Comparison of ENCODE assay signal across 10 cellular contexts in genomic region chr16:1962161-1963153, GRCh38. TPM values are rescaled to one million over a fixed set of nuclear protein-coding genes. Genes with fewer than 3 reads are reported as not detected.
DNase-seq lines count a peak whose midpoint lies in the region; ATAC-seq and TF ChIP-seq lines count a peak whose summit lies in the region.
"Not testable (repeated sequence)": the region's sequence is repeated elsewhere in the genome, so short reads cannot be mapped to it uniquely, and the experiment has no call there.
"Had no signal": no experiment of that assay in that cellular context is flagged by ENCODE, and none has a peak within 500 bp of the region (broad histone marks: within the 10 kb centered on the region; RNA-seq: fewer than 3 reads in every experiment).

No MANE protein-coding gene starts in this region.

- H3K23ac ChIP-seq in trophoblast cell (ENCODE audit: low read length) = not testable (repeated sequence)

- H3K9ac ChIP-seq in BLaER1 treated with 17β-estradiol and CSF1 and Interleukin-3, amounts not matched to agents 10 nM and 100 nM = peak overlapping the region; percentile 93 to 100 (median 97)
- peak overlapping the region; percentile 99 for H3K9ac ChIP-seq in HUES48 (ENCODE audit: low read depth, low read length)
- H3K9ac ChIP-seq in trophoblast cell (ENCODE audit: low read length) = peak overlapping the region; percentile 79

- ATAC-seq in foreskin keratinocyte = not testable (repeated sequence)

- not testable (repeated sequence) for TF ChIP-seq CTCF in WERI-Rb-1 (IDR thresholded peaks at IDR 0.05; ENCODE audit: low read depth, low read length); astrocyte of the spinal cord (IDR thresholded peaks at IDR 0.05; ENCODE audit: low read depth, low read length); foreskin keratinocyte (conservative IDR thresholded peaks at IDR 0.05)

- not testable (repeated sequence) for H3K27me3 ChIP-seq in BLaER1 treated with 17β-estradiol and CSF1 and Interleukin-3, amounts not matched to agents 10 nM and 100 nM; HUES48 (ENCODE audit: control insufficient read depth, insufficient read depth, low read length); WERI-Rb-1 (ENCODE audit: insufficient read depth, low read depth, severe bottlenecking); foreskin keratinocyte; trophoblast cell (ENCODE audit: insufficient read depth, low read length)

- peaks cover 16% of the 10 kb centered on the region for H3K79me1 ChIP-seq in trophoblast cell (ENCODE audit: low read length)

- WGBS in trophoblast cell (ENCODE audit: extremely low coverage, insufficient coverage, insufficient read length) = no CpG with 5 or more reads among the region's 37 CpGs

- H3K4me2 ChIP-seq in BLaER1 treated with 17β-estradiol and CSF1 and Interleukin-3, amounts not matched to agents 10 nM and 100 nM = peak overlapping the region; percentile 79 to 97 (median 96)
- peak overlapping the region; percentile 57 for H3K4me2 ChIP-seq in trophoblast cell (ENCODE audit: low read length)

- H2BK12ac ChIP-seq in trophoblast cell (ENCODE audit: low read length) = not testable (repeated sequence)

- H4K12ac ChIP-seq in trophoblast cell (ENCODE audit: low read depth, low read length) = not testable (repeated sequence)

- H2AFZ ChIP-seq in trophoblast cell (ENCODE audit: insufficient read depth, low read length, poor library complexity) = not testable (repeated sequence)

- H2AK5ac ChIP-seq in trophoblast cell (ENCODE audit: low read length) = not testable (repeated sequence)

- not testable (repeated sequence) for H2BK5ac ChIP-seq in trophoblast cell (ENCODE audit: low read depth, low read length, poor library complexity)

- H3K18ac ChIP-seq in trophoblast cell (ENCODE audit: low read length) = not testable (repeated sequence)

- peak overlapping the region; percentile 80 to 100 (median 90) for H3K4me3 ChIP-seq in BLaER1 treated with 17β-estradiol and CSF1 and Interleukin-3, amounts not matched to agents 10 nM and 100 nM
- H3K4me3 ChIP-seq in HUES48 (ENCODE audit: low read depth, low read length) (peak overlapping the region; percentile 84), astrocyte of the spinal cord (ENCODE audit: low read depth, low read length) (peak overlapping the region; percentile 84), trophoblast cell (ENCODE audit: low read depth, low read length) (peak overlapping the region; percentile 25)
- not testable (repeated sequence) for H3K4me3 ChIP-seq in WERI-Rb-1 (ENCODE audit: low read depth, low read length)

- peaks cover 47 to 55% (median 52%) of the 10 kb centered on the region in 10 experiments for H3K4me1 ChIP-seq in BLaER1 treated with 17β-estradiol and CSF1 and Interleukin-3, amounts not matched to agents 10 nM and 100 nM
- H3K4me1 ChIP-seq in HUES48 (ENCODE audit: control insufficient read depth, insufficient read depth, low read length) (peaks cover 18% of the 10 kb centered on the region), trophoblast cell (ENCODE audit: control insufficient read depth in 1 of 2, insufficient read depth in 2 of 2, low read length in 2 of 2) (peaks cover 6 to 15% of the 10 kb centered on the region in 2 experiments)
- not testable (repeated sequence) for H3K4me1 ChIP-seq in foreskin keratinocyte

- peaks cover 25% of the 10 kb centered on the region for H3K79me2 ChIP-seq in trophoblast cell (ENCODE audit: control insufficient read depth, insufficient read depth, low read length, poor library complexity)

- H3K9me3 ChIP-seq in BLaER1 treated with 17β-estradiol and CSF1 and Interleukin-3, amounts not matched to agents 10 nM and 100 nM (replicated peaks in 1 of 11); HUES48 (ENCODE audit: control insufficient read depth, insufficient read depth, low read length); WERI-Rb-1 (ENCODE audit: severe bottlenecking); trophoblast cell (ENCODE audit: insufficient read depth, low read depth, low read length): not testable (repeated sequence)

- H3K14ac ChIP-seq in trophoblast cell (ENCODE audit: low read length) = not testable (repeated sequence)

- H4K8ac ChIP-seq in trophoblast cell (ENCODE audit: low read depth, low read length) = not testable (repeated sequence)

- not testable (repeated sequence) for H4K91ac ChIP-seq in trophoblast cell (ENCODE audit: low read depth, low read length)

- in situ Hi-C loops in astrocyte of the spinal cord (cut with HindIII; ENCODE audit: low sequenced_read_pairs) = not testable (repeated sequence)

- not testable (repeated sequence) for H3K4ac ChIP-seq in trophoblast cell (ENCODE audit: low read depth, low read length)

- H2BK120ac ChIP-seq in trophoblast cell (ENCODE audit: insufficient read depth, low read length, poor library complexity) = not testable (repeated sequence)

- peaks cover 32 to 60% (median 44%) of the 10 kb centered on the region in 11 experiments for H4K20me1 ChIP-seq in BLaER1 treated with 17β-estradiol and CSF1 and Interleukin-3, amounts not matched to agents 10 nM and 100 nM

- peak overlapping the region in 9 of 11 experiments; percentile 90 to 99 (median 96); a peak in 17 of 22 replicates for H3K27ac ChIP-seq in BLaER1 treated with 17β-estradiol and CSF1 and Interleukin-3, amounts not matched to agents 10 nM and 100 nM
- H3K27ac ChIP-seq in HUES48 (ENCODE audit: low read depth, low read length) (peak overlapping the region; percentile 97), WERI-Rb-1 (peak overlapping the region; percentile 92), foreskin keratinocyte (peak overlapping the region; percentile 96)
- not testable (repeated sequence) for H3K27ac ChIP-seq in trophoblast cell (ENCODE audit: low read depth, low read length)

- not testable (repeated sequence) for DNase-seq in WERI-Rb-1; astrocyte of the spinal cord (ENCODE audit: low read depth, low spot score); foreskin keratinocyte; trophoblast cell

- H3K36me3 ChIP-seq in BLaER1 treated with 17β-estradiol and CSF1 and Interleukin-3, amounts not matched to agents 10 nM and 100 nM = peaks cover 21 to 48% (median 32%) of the 10 kb centered on the region in 11 experiments
- peaks cover 32% of the 10 kb centered on the region for H3K36me3 ChIP-seq in HUES48 (ENCODE audit: control insufficient read depth, insufficient read depth, low read length)
- H3K36me3 ChIP-seq in WERI-Rb-1 = peaks cover 43% of the 10 kb centered on the region
- H3K36me3 ChIP-seq in trophoblast cell (ENCODE audit: control insufficient read depth in 1 of 2, insufficient read depth in 2 of 2, low read length in 2 of 2) = peaks cover 23 to 28% of the 10 kb centered on the region in 2 experiments

RNA-seq across cellular contexts. Expression of gene RPS2, which starts 2.2 kb away (rescaled TPM):
- 4,323 and 4,992 TPM in 2 replicates for total RNA-seq in foreskin keratinocyte
- 6,371 and 7,303 TPM in 2 replicates for polyA plus RNA-seq in foreskin keratinocyte
- 3,853 and 3,910 TPM in 2 replicates for polyA plus RNA-seq in trophoblast cell (2013)

RNA-seq across cellular contexts. Expression of gene NDUFB10, which starts 3.1 kb away (rescaled TPM):
- 159 and 194 TPM in 2 replicates for total RNA-seq in foreskin keratinocyte
- polyA plus RNA-seq in foreskin keratinocyte = 237 and 254 TPM in 2 replicates
- polyA plus RNA-seq in trophoblast cell (2013) = 126 and 138 TPM in 2 replicates

RNA-seq across cellular contexts. Expression of gene RNF151, which starts 4.2 kb away (rescaled TPM):
- total RNA-seq in foreskin keratinocyte = not detected in 2 replicates
- polyA plus RNA-seq in foreskin keratinocyte = not detected in 2 replicates
- not detected in 2 replicates for polyA plus RNA-seq in trophoblast cell (2013)
- total RNA-seq: bronchial epithelial cell, frontal cortex, left ventricle myocardium superior, ureter had no signal

RNA-seq across cellular contexts. Expression of gene RPL3L, which starts 8.0 kb away (rescaled TPM):
- 0.34 and 0.49 TPM in 2 replicates for total RNA-seq in foreskin keratinocyte
- polyA plus RNA-seq in foreskin keratinocyte = 0.47 and 0.57 TPM in 2 replicates
- polyA plus RNA-seq in trophoblast cell (2013) = 1.0 TPM in 2 replicates
- total RNA-seq: frontal cortex, ureter had no signal

RNA-seq across cellular contexts. Expression of gene TBL3, which starts 9.4 kb away (rescaled TPM):
- total RNA-seq in foreskin keratinocyte = 61.5 and 68.8 TPM in 2 replicates
- 66.9 and 69.5 TPM in 2 replicates for polyA plus RNA-seq in foreskin keratinocyte
- 22.0 and 22.9 TPM in 2 replicates for polyA plus RNA-seq in trophoblast cell (2013)
